Comparison of ENCODE assay signal across 10 cellular contexts in genomic region chr17:78819402-78819801, GRCh38. TPM values are rescaled to one million over a fixed set of nuclear protein-coding genes. Genes with fewer than 3 reads are reported as not detected.
DNase-seq lines count a peak whose midpoint lies in the region; ATAC-seq and TF ChIP-seq lines count a peak whose summit lies in the region.
"Had no signal": no experiment of that assay in that cellular context is flagged by ENCODE, and none has a peak within 500 bp of the region (broad histone marks: within the 10 kb centered on the region; RNA-seq: fewer than 3 reads in every experiment).

No MANE protein-coding gene starts in this region.

- peaks cover 0 to 2% (median 0%) of the 10 kb centered on the region in 8 donors for H3K9me3 Mint-ChIP-seq in CD4-positive, alpha-beta memory T cell
- H3K9me3 Mint-ChIP-seq in progenitor cell of endocrine pancreas (ENCODE audit: low read depth) = no peaks in the 10 kb centered on the region

- DNase-seq in CD4-positive, alpha-beta memory T cell = peak in 1 of 5 donors; percentile 59
- DNase-seq in coronary artery (ENCODE audit: low spot score) (peak; percentile 52), sciatic nerve (ENCODE audit: low spot score) (no peak), progenitor cell of endocrine pancreas (ENCODE audit: low spot score, unreplicated experiment) (no peak)
- DNase-seq: kidney glomerular epithelial cell, PC-9 had no signal

- CTCF ChIA-PET in CD4-positive, alpha-beta memory T cell (lab: Charles Lee; ENCODE audit: partially characterized antibody) = interaction anchor here (0.8 to 3.2 kb wide), 20 partner anchors 8 to 373 kb away, joined by 3 to 17 read pairs (median 5); no protein-coding TSS in a partner anchor

- peaks cover 35 to 81% (median 53%) of the 10 kb centered on the region in 4 donors for H3K4me1 Mint-ChIP-seq in CD4-positive, alpha-beta memory T cell
- no peaks in the 10 kb centered on the region for H3K4me1 Mint-ChIP-seq in progenitor cell of endocrine pancreas (ENCODE audit: low read depth)

- H3K4me3 ChIP-seq in CD4-positive, alpha-beta memory T cell (ENCODE audit: low read length in 2 of 2) = peak overlapping the region; percentile 5 to 35
- H3K4me3 ChIP-seq in coronary artery = no peak overlapping the region
- H3K4me3 ChIP-seq: PC-9 had no signal

- H3K27ac ChIP-seq in CD4-positive, alpha-beta memory T cell (ENCODE audit: low read depth, low read length) = peak overlapping the region; percentile 83
- H3K27ac ChIP-seq in KOPT-K1 (ENCODE audit: low read depth, low read length, poor library complexity, severe bottlenecking) (peak overlapping the region; percentile 77), coronary artery (peak overlapping the region; percentile 10 to 74)
- H3K27ac ChIP-seq: HL-60, PC-9 had no signal

- H3K9me3 ChIP-seq in CD4-positive, alpha-beta memory T cell (ENCODE audit: control insufficient read depth in 1 of 2, low read length in 2 of 2) = no peaks in the 10 kb centered on the region
- no peaks in the 10 kb centered on the region for H3K9me3 ChIP-seq in KOPT-K1 (ENCODE audit: insufficient read depth, low read length, poor library complexity, severe bottlenecking)

- intact Hi-C loops in CD4-positive, alpha-beta memory T cell (cut with micrococcal nuclease) = loop anchor here (1.0 kb wide), 1 partner anchor 21 kb away; the partner anchor contains the start of gene USP36
- intact Hi-C loops in sciatic nerve (cut with DNase I) = no loop called here

- peaks cover 63 to 77% of the 10 kb centered on the region in 2 donors for H3K36me3 Mint-ChIP-seq in CD4-positive, alpha-beta memory T cell
- H3K36me3 Mint-ChIP-seq in progenitor cell of endocrine pancreas (ENCODE audit: insufficient read depth) = peaks cover 30% of the 10 kb centered on the region

- H3K4me3 Mint-ChIP-seq in CD4-positive, alpha-beta memory T cell = peak overlapping the region; percentile 56 to 83 (median 76)
- no peak overlapping the region for H3K4me3 Mint-ChIP-seq in progenitor cell of endocrine pancreas (ENCODE audit: low read depth)

- TF ChIP-seq CTCF in coronary artery (IDR thresholded peaks at IDR 0.05) = no peak
- TF ChIP-seq CTCF in progenitor cell of endocrine pancreas (IDR thresholded peaks at IDR 0.05; ENCODE audit: unreplicated experiment) = no peak

- no peaks in the 10 kb centered on the region for H3K27me3 Mint-ChIP-seq in CD4-positive, alpha-beta memory T cell
- no peaks in the 10 kb centered on the region for H3K27me3 Mint-ChIP-seq in progenitor cell of endocrine pancreas

- peaks cover 59% of the 10 kb centered on the region for H3K4me1 ChIP-seq in CD4-positive, alpha-beta memory T cell (ENCODE audit: insufficient read depth, low read length)

- ATAC-seq in sciatic nerve = peak; percentile 16
- no peak for ATAC-seq in GM19351 (IDR thresholded peaks at IDR 0.05; ENCODE audit: unreplicated experiment)
- no peak for ATAC-seq in HG02870 (IDR thresholded peaks at IDR 0.05; ENCODE audit: unreplicated experiment)

- peak overlapping the region; percentile 86 to 100 (median 96) for H3K27ac Mint-ChIP-seq in CD4-positive, alpha-beta memory T cell
- H3K27ac Mint-ChIP-seq in progenitor cell of endocrine pancreas = no peak overlapping the region

- no peaks in the 10 kb centered on the region for H3K27me3 ChIP-seq in CD4-positive, alpha-beta memory T cell (ENCODE audit: insufficient read depth, low read length)

- POLR2A ChIA-PET in CD4-positive, alpha-beta memory T cell (lab: Charles Lee; ENCODE audit: partially characterized antibody) = interaction anchor here (0.6 to 6.1 kb wide), 35 partner anchors 9 to 861 kb away, joined by 3 to 99 read pairs (median 6); partner anchors contain the start of genes CYTH1, TNRC6C and USP36

- peaks cover 59% of the 10 kb centered on the region for H3K36me3 ChIP-seq in CD4-positive, alpha-beta memory T cell (ENCODE audit: insufficient read depth, low read length)
- H3K36me3 ChIP-seq in KOPT-K1 (ENCODE audit: insufficient read depth, low read length) = peaks cover 93% of the 10 kb centered on the region

RNA-seq across cellular contexts. Expression of gene USP36, which starts 21.2 kb away (rescaled TPM):
- total RNA-seq in CD4-positive, alpha-beta memory T cell = 100 to 1,000 TPM; 181 to 183 TPM
- polyA plus RNA-seq in CD4-positive, alpha-beta memory T cell = 10 to 100 TPM; 35.4 to 55.1 TPM
- total RNA-seq in sciatic nerve (109 TPM), progenitor cell of endocrine pancreas (54.1 and 54.9 TPM in 2 replicates)

RNA-seq across cellular contexts. Expression of gene CYTH1, which starts 37.3 kb away (rescaled TPM):
- total RNA-seq in CD4-positive, alpha-beta memory T cell = 100 to 1,000 TPM; 380 to 390 TPM
- polyA plus RNA-seq in CD4-positive, alpha-beta memory T cell = 100 to 1,000 TPM; 271 to 370 TPM
- 75.9 TPM for total RNA-seq in sciatic nerve
- 30.1 and 33.3 TPM in 2 replicates for total RNA-seq in progenitor cell of endocrine pancreas
